ENCODE assay signal across 35 cellular contexts in the genomic region with DNA sequence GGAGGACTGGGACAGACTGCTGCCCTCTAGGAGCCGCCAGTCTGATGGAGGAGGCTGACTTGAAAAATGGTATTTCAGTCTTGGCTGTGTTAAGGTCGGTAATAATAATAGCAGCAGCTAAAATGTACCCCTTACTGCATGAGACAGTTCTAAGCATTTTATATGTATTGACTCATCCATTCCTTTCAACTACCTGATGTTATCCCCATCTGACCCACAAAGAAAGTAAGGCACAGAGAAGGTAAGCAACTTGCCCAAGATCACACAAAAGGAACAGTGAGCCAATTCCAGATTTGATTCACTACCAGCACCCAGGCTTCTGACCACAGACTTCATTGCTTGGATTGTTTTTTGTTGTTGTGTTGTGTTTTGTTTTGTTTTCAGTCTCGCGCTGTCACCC. TPM values are rescaled to one million over a fixed set of nuclear protein-coding genes. Genes with fewer than 3 reads are reported as not detected.
"Had no signal": no experiment of that assay in that cellular context is flagged by ENCODE, and none has a peak within 500 bp of the region (broad histone marks: within the 10 kb centered on the region; RNA-seq: fewer than 3 reads in every experiment).

No MANE protein-coding gene starts in this region.

- H3K27ac Mint-ChIP-seq: naive thymus-derived CD8-positive, alpha-beta T cell; nephron; neural progenitor cell; progenitor cell of endocrine pancreas; stimulated activated memory B cell treated with anti-CD40 and anti-IgM and Interleukin-4, amounts not matched to agents 10 μg/mL and 1 μg/mL and 100 μg/mL, for 72 hours; stimulated activated naive CD8-positive, alpha-beta T cell treated with anti-CD3 and anti-CD28 coated beads, Interleukin-15, amount 100 ng/mL, for 72 hours; type B pancreatic cell had no signal

- H3K9me3 Mint-ChIP-seq: nephron, neural progenitor cell, type B pancreatic cell had no signal

- H3K27ac ChIP-seq: left lung, lower lobe of right lung, neural progenitor cell, neutrophil, ovary, right atrium auricular region, right lobe of liver, tibial nerve, uterus had no signal

- H3K4me2 ChIP-seq: neural progenitor cell, smooth muscle cell had no signal

- DNase-seq: hippocampal formation; kidney; left colon; lower lobe of right lung; mammary epithelial cell; mesenchymal stem cell; naive thymus-derived CD8-positive, alpha-beta T cell; occipital lobe; ovary; right lobe of liver; stimulated activated CD4-positive, alpha-beta T cell treated with anti-CD3 and anti-CD28 coated beads, Interleukin-1b, Interleukin-23, amount 100 ng/mL, for 48 hours; stimulated activated CD4-positive, alpha-beta T cell treated with anti-CD3 and anti-CD28 coated beads, Interleukin-2, amount 100 ng/mL, for 48 hours; stimulated activated CD4-positive, alpha-beta T cell treated with anti-CD3 and anti-CD28 coated beads, Interleukin-4, amount 100 ng/mL, for 4 hours; stimulated activated CD8-positive, alpha-beta memory T cell treated with anti-CD3 and anti-CD28 coated beads, Interleukin-4, amount 100 ng/mL, for 48 hours; stimulated activated naive CD4-positive, alpha-beta T cell treated with Interleukin-2 at 50 U/mL for 16 hours; stimulated activated naive CD8-positive, alpha-beta T cell treated with anti-CD3 and anti-CD28 coated beads, Interleukin-15, amount 100 ng/mL, for 72 hours; substantia nigra; uterus had no signal

- H3K36me3 ChIP-seq: left lung, lower lobe of right lung, neural progenitor cell, neutrophil, ovary, right atrium auricular region, right lobe of liver, tibial nerve, uterus had no signal

- H3K4me1 Mint-ChIP-seq: nephron had no signal

- H3K4me1 ChIP-seq: left lung, lower lobe of right lung, neural progenitor cell, right atrium auricular region, right lobe of liver, uterus had no signal

- H2AFZ ChIP-seq: neural progenitor cell had no signal

- H3K4me3 Mint-ChIP-seq: naive thymus-derived CD8-positive, alpha-beta T cell; nephron; neural progenitor cell; stimulated activated memory B cell treated with anti-CD40 and anti-IgM and Interleukin-4, amounts not matched to agents 10 μg/mL and 1 μg/mL and 100 μg/mL, for 72 hours; stimulated activated naive CD8-positive, alpha-beta T cell treated with anti-CD3 and anti-CD28 coated beads, Interleukin-15, amount 100 ng/mL, for 72 hours; type B pancreatic cell had no signal

- H3K9me3 ChIP-seq: left lung, lower lobe of right lung, neutrophil, ovary, right atrium auricular region, right lobe of liver, uterus had no signal

- H3K27me3 ChIP-seq: ovary, right lobe of liver had no signal

- H3K4me3 ChIP-seq: left lung, lower lobe of right lung, neural progenitor cell, ovary, right atrium auricular region, right lobe of liver, smooth muscle cell, tibial nerve, uterus had no signal

- H3K36me3 Mint-ChIP-seq: neural progenitor cell; stimulated activated memory B cell treated with anti-CD40 and anti-IgM and Interleukin-4, amounts not matched to agents 10 μg/mL and 1 μg/mL and 100 μg/mL, for 72 hours; type B pancreatic cell had no signal

- ATAC-seq: left colon; left lung; lower lobe of right lung; naive thymus-derived CD8-positive, alpha-beta T cell; right lobe of liver; stimulated activated memory B cell treated with anti-CD40 and anti-IgM and Interleukin-4, amounts not matched to agents 10 μg/mL and 1 μg/mL and 100 μg/mL, for 72 hours; stimulated activated naive CD8-positive, alpha-beta T cell treated with anti-CD3 and anti-CD28 coated beads, Interleukin-15, amount 100 ng/mL, for 72 hours had no signal

RNA-seq across cellular contexts. Expression of gene NCAN, which starts 4.0 kb away (rescaled TPM):
- total RNA-seq: left colon; left lung; liver; lower lobe of right lung; mammary epithelial cell; mucosa of gallbladder; naive thymus-derived CD8-positive, alpha-beta T cell; ovary; pulmonary artery endothelial cell; renal cortical epithelial cell; right atrium auricular region; skeletal muscle tissue; smooth muscle cell; tibial nerve; ureter had no signal

RNA-seq across cellular contexts. Expression of gene MEF2B, which starts 45.7 kb away (rescaled TPM):
- total RNA-seq: occipital lobe, right atrium auricular region, skeletal muscle tissue, smooth muscle cell, temporal lobe had no signal
